10 cellular contexts compared by ENCODE assay signal in the genomic region with DNA sequence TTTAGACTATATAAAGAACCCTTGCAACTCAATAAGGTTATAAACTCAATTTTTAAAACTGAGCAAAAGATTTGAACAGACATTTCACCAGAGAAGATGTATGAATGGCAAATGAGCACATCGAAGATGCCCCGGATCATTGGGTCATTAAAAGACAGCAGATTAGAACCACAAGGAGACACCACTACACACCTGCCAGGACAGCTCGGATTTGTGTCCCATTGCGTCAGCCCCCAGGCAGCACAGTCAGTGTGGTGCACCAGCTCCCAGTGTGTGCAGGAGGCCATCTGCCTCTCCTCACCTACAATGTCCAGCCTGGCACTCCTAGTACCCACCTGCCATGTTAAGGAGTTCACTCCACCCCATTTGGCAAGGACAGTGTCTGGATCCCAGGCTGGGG.
DNase-seq lines count a peak whose midpoint lies in the region; ATAC-seq and TF ChIP-seq lines count a peak whose summit lies in the region.
"Had no signal": no experiment of that assay in that cellular context is flagged by ENCODE, and none has a peak within 500 bp of the region (broad histone marks: within the 10 kb centered on the region; RNA-seq: fewer than 3 reads in every experiment).

No MANE protein-coding gene starts in this region.

- H3K27ac ChIP-seq in lower lobe of right lung: no peak overlapping the region

- H3K36me3 ChIP-seq in lower lobe of right lung: no peaks in the 10 kb centered on the region

- no peak for TF ChIP-seq CTCF in lower lobe of right lung (IDR thresholded peaks at IDR 0.05)

- DNase-seq in SHP77 (lab: John Stamatoyannopoulos, UW): peak; percentile 28 to 70
- no peak for DNase-seq in SHP77 treated with DMSO at 0.1 percent for 48 hours (lab: John Stamatoyannopoulos, UW)
- DNase-seq in NCI-H69 (lab: John Stamatoyannopoulos, UW): peak; percentile 46
- DNase-seq in lower lobe of right lung: peak; percentile 21
- DNase-seq in NCI-H446 (lab: John Stamatoyannopoulos, UW): no peak
- no peak for DNase-seq in OCI-M1 (lab: John Stamatoyannopoulos, UW)
- DNase-seq: C1 segment of cervical spinal cord; CD4-positive, alpha-beta T cell; DMS53 had no signal

- H3K9me3 ChIP-seq in lower lobe of right lung: peaks cover 4% of the 10 kb centered on the region

- H3K27me3 ChIP-seq in lower lobe of right lung (ENCODE audit: low read depth): no peaks in the 10 kb centered on the region

- ATAC-seq in lower lobe of right lung (no peak), HG03469 (IDR thresholded peaks at IDR 0.05; ENCODE audit: unreplicated experiment) (no peak)

- intact Hi-C loops in lower lobe of right lung (cut with DNase I): loop anchor here (5.0 kb wide), 1 partner anchor 107 kb away; no protein-coding TSS in a partner anchor

- no peak overlapping the region for H3K4me3 ChIP-seq in lower lobe of right lung

- H3K4me1 ChIP-seq in lower lobe of right lung: no peaks in the 10 kb centered on the region

Comparison
In these comparisons a context has a peak if more than half of its experiments do, and no peak if none do; other contexts are left out.
1. DNase-seq: peak in SHP77 (2 of 2), NCI-H69 (single experiment) and lower lobe of right lung (single experiment); none in SHP77 treated with DMSO at 0.1 percent for 48 hours (single experiment), NCI-H446 (0 of 2) and OCI-M1 (single experiment).